ENCODE assay signal across 21 cellular contexts in the genomic region with DNA sequence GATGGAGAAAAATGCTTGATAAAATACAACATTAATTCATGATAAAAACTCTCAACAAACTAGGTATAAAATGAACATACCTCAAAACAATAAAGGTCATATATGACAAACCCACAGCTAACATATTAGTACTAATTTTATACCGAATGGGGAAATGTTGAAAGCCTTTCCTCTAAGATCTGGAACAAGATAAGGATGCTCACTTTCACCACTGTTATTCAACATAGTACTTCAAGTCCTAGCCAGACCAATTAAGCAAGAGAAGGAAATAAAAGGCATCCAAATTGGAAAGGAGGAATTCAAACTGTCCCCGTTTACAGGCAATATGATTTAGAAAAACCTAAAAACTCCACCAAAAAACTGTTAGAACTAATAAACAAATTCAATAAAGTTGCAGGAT.
"Had no signal": no experiment of that assay in that cellular context is flagged by ENCODE, and none has a peak within 500 bp of the region (broad histone marks: within the 10 kb centered on the region; RNA-seq: fewer than 3 reads in every experiment).

No MANE protein-coding gene starts in this region.

- H3K4me3 ChIP-seq: ascending aorta, SJSA1 had no signal

- H3K9ac ChIP-seq: KMS-11 had no signal

- ATAC-seq: activated CD4-positive, alpha-beta T cell treated with anti-CD3 and anti-CD28 coated beads for 36 hours; activated CD8-positive, alpha-beta T cell treated with anti-CD3 and anti-CD28 coated beads for 36 hours; activated T-cell treated with anti-CD3 and anti-CD28 coated beads, Interleukin-2, amount 50 U/mL, for 72 hours; SK-N-SH treated with all-trans-retinoic acid at 6 μM for 48 hours had no signal

- H3K9me3 ChIP-seq: ascending aorta had no signal

- H3K27me3 ChIP-seq: ascending aorta, SJSA1 had no signal

- DNase-seq: activated CD4-positive, alpha-beta T cell treated with anti-CD3 and anti-CD28 coated beads for 36 hours; activated CD8-positive, alpha-beta memory T cell treated with anti-CD3 and anti-CD28 coated beads, Interleukin-2, amount 50 U/mL, for 4 hours; activated CD8-positive, alpha-beta T cell treated with anti-CD3 and anti-CD28 coated beads for 36 hours; activated naive CD4-positive, alpha-beta T cell treated with anti-CD3 and anti-CD28 coated beads, Interleukin-2, amount 50 U/mL, for 16 hours; activated naive CD8-positive, alpha-beta T cell treated with anti-CD3 and anti-CD28 coated beads, Interleukin-2, amount 10 ng/mL, durations not matched to agents 7 days and 5 days; activated T-cell treated with anti-CD3 and anti-CD28 coated beads, Interleukin-2, amount 50 U/mL, for 72 hours; amniotic stem cell; NCI-H1105 treated with DMSO at 0.1 percent for 48 hours; NCI-H1436 treated with DMSO at 0.1 percent for 48 hours; NCI-H187; NCI-H2081; NCI-H446; NCI-H524; SHP77; T-helper 2 cell; T1000 had no signal

- H3K36me3 ChIP-seq: ascending aorta, SJSA1 had no signal

- H3K4me1 ChIP-seq: ascending aorta had no signal

- H3K27ac ChIP-seq: ascending aorta, KMS-11, SJSA1 had no signal

- H3K4me2 ChIP-seq: KMS-11 had no signal

- FAIRE-seq: RCC 7860 had no signal
